18 cellular contexts compared by ENCODE assay signal in the genomic region with DNA sequence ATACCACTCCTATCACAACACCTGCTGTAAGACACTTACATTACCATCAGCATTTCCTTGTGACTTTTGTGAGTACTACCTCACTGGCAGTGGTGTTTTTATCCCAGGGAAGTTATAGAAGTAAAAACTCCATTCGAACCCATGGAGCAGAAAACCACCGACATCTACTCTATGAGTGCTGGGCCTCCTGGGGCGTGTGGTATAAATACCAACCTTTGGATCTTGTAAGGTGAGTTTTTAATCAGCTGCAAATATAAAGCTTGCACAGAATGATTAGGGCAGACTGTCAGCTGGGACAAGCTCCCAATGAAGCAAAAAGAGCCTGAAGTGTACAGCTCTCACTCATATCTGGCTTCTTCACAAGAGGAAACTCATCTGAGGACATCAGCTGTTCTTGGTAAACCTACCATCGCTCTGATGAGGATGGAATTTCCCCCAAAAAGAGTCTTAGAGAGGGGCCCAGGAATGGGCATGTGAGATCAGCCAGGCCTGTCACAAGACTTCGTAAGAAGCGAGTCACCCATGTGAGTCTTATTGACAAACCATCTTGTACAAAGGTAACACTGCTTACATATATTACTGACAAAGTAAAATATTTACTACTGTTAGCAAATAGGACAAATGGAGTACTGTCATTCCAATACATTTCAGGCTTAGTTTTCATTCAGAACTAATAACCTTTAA.
"Had no signal": no experiment of that assay in that cellular context is flagged by ENCODE, and none has a peak within 500 bp of the region (broad histone marks: within the 10 kb centered on the region; RNA-seq: fewer than 3 reads in every experiment).

No MANE protein-coding gene starts in this region.

- ATAC-seq: effector memory CD8-positive, alpha-beta T cell; gastrocnemius medialis; lower lobe of right lung; natural killer cell treated with Interleukin-12 subunit alpha and Interleukin-12 subunit beta and Interleukin-15 and Interleukin-18, amount 100 ng/mL, for 72 hours; stimulated activated naive CD8-positive, alpha-beta T cell treated with anti-CD3 and anti-CD28 coated beads, Interleukin-15, Interleukin-2, amounts not matched to agents 100 U/mL and 50 U/mL, for 24 hours had no signal

- H3K9me3 ChIP-seq: gastrocnemius medialis, lower lobe of right lung, tibial artery had no signal

- DNase-seq: activated CD4-positive, alpha-beta T cell treated with anti-CD3 and anti-CD28 coated beads, Interleukin-2, amount 50 U/mL, for 4 hours; dermis blood vessel endothelial cell; effector memory CD8-positive, alpha-beta T cell; gastrocnemius medialis; head of caudate nucleus; immature natural killer cell; kidney glomerular epithelial cell; lower lobe of right lung; stimulated activated CD4-positive, alpha-beta T cell treated with anti-CD3 and anti-CD28 coated beads, Interleukin-12 subunit alpha, Interleukin-12 subunit beta, amount 100 ng/mL, for 4 hours; stimulated activated CD4-positive, alpha-beta T cell treated with anti-CD3 and anti-CD28 coated beads, Interleukin-1b, Interleukin-23, amount 100 ng/mL, for 48 hours; stimulated activated naive CD8-positive, alpha-beta T cell treated with anti-CD3 and anti-CD28 coated beads, Interleukin-15, Interleukin-2, amounts not matched to agents 100 U/mL and 50 U/mL, for 24 hours; substantia nigra; tibial artery had no signal

- H3K4me1 Mint-ChIP-seq: immature natural killer cell had no signal

- H3K27ac Mint-ChIP-seq: activated naive CD8-positive, alpha-beta T cell; effector memory CD8-positive, alpha-beta T cell; immature natural killer cell; natural killer cell treated with Interleukin-12 subunit alpha and Interleukin-12 subunit beta and Interleukin-15 and Interleukin-18, amount 100 ng/mL, for 72 hours had no signal

- FAIRE-seq: TTC549, urothelium cell line had no signal

- H3K4me3 ChIP-seq: gastrocnemius medialis, lower lobe of right lung, tibial artery had no signal

- H3K27me3 Mint-ChIP-seq: activated naive CD8-positive, alpha-beta T cell; effector memory CD8-positive, alpha-beta T cell; natural killer cell treated with Interleukin-12 subunit alpha and Interleukin-12 subunit beta and Interleukin-15 and Interleukin-18, amount 100 ng/mL, for 72 hours had no signal

- H3K27ac ChIP-seq: epithelial cell of prostate, gastrocnemius medialis, lower lobe of right lung, tibial artery had no signal

- H3K36me3 ChIP-seq: gastrocnemius medialis, lower lobe of right lung, tibial artery had no signal

- H3K27me3 ChIP-seq: gastrocnemius medialis, tibial artery had no signal

- H3K4me3 Mint-ChIP-seq: activated naive CD8-positive, alpha-beta T cell; effector memory CD8-positive, alpha-beta T cell; immature natural killer cell; natural killer cell treated with Interleukin-12 subunit alpha and Interleukin-12 subunit beta and Interleukin-15 and Interleukin-18, amount 100 ng/mL, for 72 hours had no signal

- H3K4me1 ChIP-seq: gastrocnemius medialis, lower lobe of right lung, tibial artery had no signal

- H3K9me3 Mint-ChIP-seq: effector memory CD8-positive, alpha-beta T cell had no signal

- H3K36me3 Mint-ChIP-seq: activated naive CD8-positive, alpha-beta T cell; immature natural killer cell; natural killer cell treated with Interleukin-12 subunit alpha and Interleukin-12 subunit beta and Interleukin-15 and Interleukin-18, amount 100 ng/mL, for 72 hours had no signal
